25 cellular contexts compared by ENCODE assay signal in the genomic region with DNA sequence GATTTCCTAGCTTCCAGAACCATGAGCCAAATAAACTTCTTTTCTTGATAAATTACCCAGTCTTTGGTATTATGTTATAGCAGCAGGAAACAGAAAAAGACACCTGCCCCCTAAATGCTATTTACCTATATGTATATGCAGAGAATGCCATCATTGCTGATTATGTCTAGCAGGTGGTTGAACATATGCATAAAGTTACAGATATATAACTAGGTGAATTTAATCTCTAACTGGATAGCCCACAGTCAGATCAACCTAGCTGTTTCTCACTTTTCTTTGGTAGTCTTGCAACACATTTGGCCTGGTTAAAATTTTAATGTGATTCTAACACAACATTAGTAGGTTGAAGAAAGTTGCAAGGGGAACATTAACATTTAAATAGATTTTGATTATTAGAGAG.
"Had no signal": no experiment of that assay in that cellular context is flagged by ENCODE, and none has a peak within 500 bp of the region (broad histone marks: within the 10 kb centered on the region; RNA-seq: fewer than 3 reads in every experiment).

No MANE protein-coding gene starts in this region.

- H3K4me3 Mint-ChIP-seq: endodermal cell; memory B cell; naive B cell; neural progenitor cell; stimulated activated memory B cell treated with anti-CD40 and anti-IgM and Interleukin-4, amounts not matched to agents 10 μg/mL and 1 μg/mL and 100 μg/mL, for 72 hours; stimulated activated naive CD8-positive, alpha-beta T cell treated with anti-CD3 and anti-CD28 coated beads, Interleukin-15, Interleukin-2, amounts not matched to agents 100 ng/mL and 50 ng/mL, for 24 hours had no signal

- H3K79me2 ChIP-seq: hepatocyte had no signal

- H3K4me1 ChIP-seq: left ventricle myocardium inferior, lower lobe of right lung, neural progenitor cell, spleen, upper lobe of left lung, uterus had no signal

- H3K9me3 Mint-ChIP-seq: endodermal cell had no signal

- H3K4me2 ChIP-seq: hepatocyte, neural progenitor cell had no signal

- H2AFZ ChIP-seq: hepatocyte, neural progenitor cell had no signal

- H3K27me3 Mint-ChIP-seq: memory B cell; naive B cell; stimulated activated memory B cell treated with anti-CD40 and anti-IgM and Interleukin-4, amounts not matched to agents 10 μg/mL and 1 μg/mL and 100 μg/mL, for 72 hours; stimulated activated naive CD8-positive, alpha-beta T cell treated with anti-CD3 and anti-CD28 coated beads, Interleukin-15, Interleukin-2, amounts not matched to agents 100 ng/mL and 50 ng/mL, for 24 hours had no signal

- H3K4me1 Mint-ChIP-seq: endodermal cell; memory B cell; naive B cell; neural progenitor cell; stimulated activated memory B cell treated with anti-CD40 and anti-IgM and Interleukin-4, amounts not matched to agents 10 μg/mL and 1 μg/mL and 100 μg/mL, for 72 hours had no signal

- H3K36me3 Mint-ChIP-seq: memory B cell; neural progenitor cell; stimulated activated memory B cell treated with anti-CD40 and anti-IgM and Interleukin-4, amounts not matched to agents 10 μg/mL and 1 μg/mL and 100 μg/mL, for 72 hours had no signal

- H3K9me3 ChIP-seq: lower lobe of right lung, tibial artery, upper lobe of left lung, uterus had no signal

- H3K27ac Mint-ChIP-seq: endodermal cell; memory B cell; naive B cell; neural progenitor cell; stimulated activated memory B cell treated with anti-CD40 and anti-IgM and Interleukin-4, amounts not matched to agents 10 μg/mL and 1 μg/mL and 100 μg/mL, for 72 hours; stimulated activated naive CD8-positive, alpha-beta T cell treated with anti-CD3 and anti-CD28 coated beads, Interleukin-15, Interleukin-2, amounts not matched to agents 100 ng/mL and 50 ng/mL, for 24 hours had no signal

- H3K27ac ChIP-seq: coronary artery, hepatocyte, left ventricle myocardium inferior, lower lobe of right lung, neural progenitor cell, spleen, tibial artery, upper lobe of left lung, uterus had no signal

- ATAC-seq: left cardiac atrium; lower lobe of right lung; sciatic nerve; stimulated activated memory B cell treated with anti-CD40 and anti-IgM and Interleukin-4, amounts not matched to agents 10 μg/mL and 1 μg/mL and 100 μg/mL, for 72 hours had no signal

- H3K36me3 ChIP-seq: left ventricle myocardium inferior, lower lobe of right lung, neural progenitor cell, spleen, tibial artery, upper lobe of left lung, uterus had no signal

- DNase-seq: effector CD4-positive, alpha-beta T cell; endodermal cell; foreskin melanocyte; head of caudate nucleus; kidney; left cardiac atrium; left ventricle myocardium inferior; lower lobe of right lung; midbrain; naive B cell; nucleus accumbens; spleen; stimulated activated CD4-positive, alpha-beta T cell treated with anti-CD3 and anti-CD28 coated beads, Interleukin-15, amount 100 ng/mL, for 24 hours; stimulated activated CD4-positive, alpha-beta T cell treated with anti-CD3 and anti-CD28 coated beads, Interleukin-1b, Interleukin-23, amount 100 ng/mL, for 48 hours; stimulated activated CD4-positive, alpha-beta T cell treated with anti-CD3 and anti-CD28 coated beads, Interleukin-4, amount 100 ng/mL, for 24 hours; tibial artery; upper lobe of left lung; uterus had no signal

- H3K27me3 ChIP-seq: hepatocyte, neural progenitor cell, spleen, tibial artery, upper lobe of left lung, uterus had no signal

- H3K4me3 ChIP-seq: coronary artery, hepatocyte, left ventricle myocardium inferior, lower lobe of right lung, neural progenitor cell, spleen, tibial artery, upper lobe of left lung, uterus had no signal
